1 cellular context compared by ENCODE assay signal in genomic region chr19:17948967-17949930, GRCh38.
TF ChIP-seq lines count a peak whose summit lies in the region.

No MANE protein-coding gene starts in this region.

TF ChIP-seq in H1, 55 proteins besides CTCF, POLR2A, EP300 and RAD21:
- TF ChIP-seq RXRA (IDR thresholded peaks at IDR 0.05; ENCODE audit: insufficient read depth, low read depth, low read length) (no peak), SUZ12 (IDR thresholded peaks at IDR 0.05; ENCODE audit: low read length) (peak; percentile 61; the same call in 1 of the 2 replicates), EZH2 (IDR thresholded peaks at IDR 0.05; ENCODE audit: low read depth, low read length, severe bottlenecking) (peak; percentile 65), BRCA1 (IDR thresholded peaks at IDR 0.05; ENCODE audit: low read depth, low read length) (no peak), TAF1 (IDR thresholded peaks at IDR 0.05; ENCODE audit: low read depth, low read length) (0 out of 2 replicates have a peak, but pooled peaks have one; percentile 10), KDM1A (IDR thresholded peaks at IDR 0.05; ENCODE audit: borderline replicate concordance, low read length) (peak; percentile 22; the same call in 1 of the 2 replicates), SRF (IDR thresholded peaks at IDR 0.05; ENCODE audit: low read depth, low read length) (no peak)
